26 cellular contexts compared by ENCODE assay signal in genomic region chr12:4779749-4780148, GRCh38.
"Had no signal": no experiment of that assay in that cellular context is flagged by ENCODE, and none has a peak within 500 bp of the region (broad histone marks: within the 10 kb centered on the region; RNA-seq: fewer than 3 reads in every experiment).

No MANE protein-coding gene starts in this region.

- H3K9me3 ChIP-seq: gastrocnemius medialis, right lobe of liver had no signal

- H3K27ac ChIP-seq: adrenal gland, brain microvascular endothelial cell, coronary artery, gastrocnemius medialis, hepatocyte, right lobe of liver, stomach, tibial nerve had no signal

- DNase-seq: activated CD4-positive, alpha-beta T cell treated with anti-CD3 and anti-CD28 coated beads for 1 hour; activated CD4-positive, alpha-beta T cell treated with anti-CD3 and anti-CD28 coated beads, Interleukin-2, amount 50 U/mL, for 1 hour; activated CD8-positive, alpha-beta T cell treated with anti-CD3 and anti-CD28 coated beads for 36 hours; activated effector memory CD4-positive, alpha-beta T cell treated with anti-CD3 and anti-CD28 coated beads, Interleukin-2, amount 50 U/mL, for 16 hours; activated naive CD4-positive, alpha-beta T cell treated with anti-CD3 and anti-CD28 coated beads for 36 hours; activated naive CD8-positive, alpha-beta T cell treated with anti-CD3 and anti-CD28 coated beads for 36 hours; activated T-cell treated with anti-CD3 and anti-CD28 coated beads for 4 hours; activated T-cell treated with anti-CD3 and anti-CD28 coated beads, Interleukin-2, amount 50 U/mL, for 72 hours; adrenal gland; brain microvascular endothelial cell; effector memory CD4-positive, alpha-beta T cell; erythroblast; gastrocnemius medialis; left cardiac atrium; naive thymus-derived CD8-positive, alpha-beta T cell; right lobe of liver; stimulated activated CD4-positive, alpha-beta T cell treated with anti-CD3 and anti-CD28 coated beads, Interleukin-12 subunit alpha, Interleukin-12 subunit beta, amount 100 ng/mL, for 4 hours; stimulated activated CD4-positive, alpha-beta T cell treated with anti-CD3 and anti-CD28 coated beads, Interleukin-4, amount 100 ng/mL, for 24 hours; stimulated activated CD8-positive, alpha-beta memory T cell treated with anti-CD3 and anti-CD28 coated beads, Interleukin-4, amount 100 ng/mL, for 48 hours; stomach; T-helper 2 cell had no signal

- H3K4me1 ChIP-seq: adrenal gland, gastrocnemius medialis, right lobe of liver had no signal

- H3K36me3 ChIP-seq: adrenal gland, brain microvascular endothelial cell, gastrocnemius medialis, right lobe of liver, stomach, tibial nerve had no signal

- H3K4me3 ChIP-seq: adrenal gland, dorsolateral prefrontal cortex, gastrocnemius medialis, hepatocyte, right lobe of liver, skin epidermis, stomach, tibial nerve had no signal

- H2AFZ ChIP-seq: hepatocyte had no signal

- H3K27me3 ChIP-seq: brain microvascular endothelial cell, dorsolateral prefrontal cortex, gastrocnemius medialis, hepatocyte, right lobe of liver, tibial nerve had no signal

- ATAC-seq: activated CD8-positive, alpha-beta T cell treated with anti-CD3 and anti-CD28 coated beads for 36 hours; activated T-cell treated with anti-CD3 and anti-CD28 coated beads, Interleukin-2, amount 50 U/mL, for 72 hours; gastrocnemius medialis; naive thymus-derived CD8-positive, alpha-beta T cell had no signal

- H3K4me2 ChIP-seq: hepatocyte had no signal
